Comparison of ENCODE assay signal across 19 cellular contexts in genomic region chr11:89625171-89625570, GRCh38.
DNase-seq lines count a peak whose midpoint lies in the region; ATAC-seq, FAIRE-seq and TF ChIP-seq lines count a peak whose summit lies in the region.
"Had no signal": no experiment of that assay in that cellular context is flagged by ENCODE, and none has a peak within 500 bp of the region (broad histone marks: within the 10 kb centered on the region; RNA-seq: fewer than 3 reads in every experiment).

No MANE protein-coding gene starts in this region.

- no peak for TF ChIP-seq POLR2A in IMR-90 (IDR thresholded peaks at IDR 0.05; ENCODE audit: low read depth, low read length)

- H2AFZ ChIP-seq in IMR-90 (replicated peaks; ENCODE audit: low read length, poor library complexity), result no peak overlapping the region

- H3K4me2 ChIP-seq in IMR-90 (ENCODE audit: low read depth, low read length), result no peak overlapping the region
- H3K4me2 ChIP-seq: BLaER1 had no signal

- 100% methylated on average over 1 of the region's 6 CpGs; no CpG with 5 or more reads in 1 of the 2 experiments for WGBS in IMR-90 (ENCODE audit: extremely low coverage in 2 of 2, insufficient read length in 1 of 2), 2 experiments
- WGBS in small intestine, 3 donors, result 75 to 80% (median 79%) methylated on average over 6 of the region's 6 CpGs

- no TSS peak for BruUV-seq in IMR-90 (replicated peaks; lab: Mats Ljungman, UMichigan)

- H4K20me1 ChIP-seq in IMR-90 (ENCODE audit: insufficient read depth, low read length), result no peaks in the 10 kb centered on the region
- H4K20me1 ChIP-seq: BLaER1 had no signal

- no peak overlapping the region for H3K56ac ChIP-seq in IMR-90 (ENCODE audit: extremely low read depth, insufficient read depth, low read length)

- H2BK15ac ChIP-seq in IMR-90 (ENCODE audit: low read depth, low read length), result no peak overlapping the region

- H3K79me1 ChIP-seq in IMR-90 (ENCODE audit: low read depth in 1 of 2, low read length in 2 of 2), result no peaks in the 10 kb centered on the region

- no peaks in the 10 kb centered on the region for H3K36me3 ChIP-seq in IMR-90 (ENCODE audit: control insufficient read depth, insufficient read depth, low read length)
- H3K36me3 ChIP-seq in kidney epithelial cell (ENCODE audit: control insufficient read depth, insufficient read depth, low read length), result no peaks in the 10 kb centered on the region
- no peaks in the 10 kb centered on the region for H3K36me3 ChIP-seq in ascending aorta
- no peaks in the 10 kb centered on the region for H3K36me3 ChIP-seq in small intestine (ENCODE audit: control insufficient read depth in 2 of 2, insufficient read depth in 2 of 2, low read length in 2 of 2)
- H3K36me3 ChIP-seq: BLaER1, ovary, SJCRH30, spleen had no signal

- no peak overlapping the region for H3K23ac ChIP-seq in IMR-90 (ENCODE audit: low read depth, low read length)

- H3K9me3 ChIP-seq in IMR-90 (ENCODE audit: control insufficient read depth, insufficient read depth, low read length) (no peaks in the 10 kb centered on the region), ascending aorta (no peaks in the 10 kb centered on the region), small intestine (ENCODE audit: control insufficient read depth, low read depth) (no peaks in the 10 kb centered on the region)
- H3K9me3 ChIP-seq: BLaER1, ovary, SJCRH30, spleen had no signal

- no peak overlapping the region for H2AK9ac ChIP-seq in IMR-90 (replicated peaks; ENCODE audit: low read depth, low read length, poor library complexity)

- H3K9ac ChIP-seq in IMR-90 (ENCODE audit: low read depth, low read length), result no peak overlapping the region
- H3K9ac ChIP-seq: BLaER1 had no signal

- H3K4me1 ChIP-seq in IMR-90 (ENCODE audit: control insufficient read depth, insufficient read depth, low read length) (no peaks in the 10 kb centered on the region), ascending aorta (no peaks in the 10 kb centered on the region), small intestine (ENCODE audit: control insufficient read depth in 2 of 2, insufficient read depth in 1 of 2, low read depth in 1 of 2, low read length in 1 of 2) (no peaks in the 10 kb centered on the region)
- H3K4me1 ChIP-seq: BLaER1, SJCRH30, spleen had no signal

- intact Hi-C loops in IMR-90 (cut with micrococcal nuclease) (no loop called here), ascending aorta (cut with DNase I) (no loop called here)

- no peak overlapping the region for H2BK5ac ChIP-seq in IMR-90 (ENCODE audit: low read depth, low read length, poor library complexity, severe bottlenecking)

- no peak for FAIRE-seq in small intestine (lab: Jason Lieb, UNC)
- FAIRE-seq: K562 had no signal

- TF ChIP-seq CTCF in C4-2B (conservative IDR thresholded peaks at IDR 0.05) (peak; percentile 77), IMR-90 (conservative IDR thresholded peaks at IDR 0.05; ENCODE audit: low read depth, low read length) (0 out of 2 replicates have a peak, but pooled peaks have one; percentile 2), kidney epithelial cell (IDR thresholded peaks at IDR 0.05; ENCODE audit: insufficient read depth, low read length, poor library complexity, severe bottlenecking) (peak; percentile 36), ascending aorta (IDR thresholded peaks at IDR 0.05) (no peak), omental fat pad (IDR thresholded peaks at IDR 0.05) (no peak)

- CTCF ChIA-PET in IMR-90 (lab: Yijun Ruan, JAX), result no interaction called here

- no peak overlapping the region for H3K4ac ChIP-seq in IMR-90 (ENCODE audit: low read depth, low read length)

- DNase-seq in IMR-90 (no peak), RPMI8226 (peak; percentile 6), kidney epithelial cell (ENCODE audit: low read depth) (no peak), ascending aorta (ENCODE audit: low spot score in 2 of 2) (no peak), omental fat pad (ENCODE audit: low spot score) (no peak), small intestine (no peak)
- no peak for DNase-seq in activated CD8-positive, alpha-beta memory T cell treated with anti-CD3 and anti-CD28 coated beads, Interleukin-2, amount 50 U/mL, for 4 hours
- DNase-seq: activated CD8-positive, alpha-beta T cell treated with anti-CD3 and anti-CD28 coated beads for 36 hours; hippocampal formation; left colon; NCI-H1930; ovary; spleen; stimulated activated naive CD8-positive, alpha-beta T cell treated with anti-CD3 and anti-CD28 coated beads, Interleukin-15, amount 100 ng/mL, for 72 hours had no signal

- H3K18ac ChIP-seq in IMR-90 (ENCODE audit: low read depth, low read length), result no peak overlapping the region

- no peak overlapping the region for H3K4me3 ChIP-seq in IMR-90 (ENCODE audit: insufficient read depth, low read depth, low read length)
- H3K4me3 ChIP-seq in kidney epithelial cell (ENCODE audit: low read depth, low read length), result no peak overlapping the region
- no peak overlapping the region for H3K4me3 ChIP-seq in ascending aorta
- H3K4me3 ChIP-seq in small intestine (ENCODE audit: low read depth in 1 of 2, low read length in 2 of 2), result no peak overlapping the region
- H3K4me3 ChIP-seq: BLaER1, K562, ovary, SJCRH30, spleen had no signal

- no peak overlapping the region for H4K91ac ChIP-seq in IMR-90 (ENCODE audit: insufficient read depth, low read depth, low read length)

- no peak for TF ChIP-seq RAD21 in IMR-90 (IDR thresholded peaks at IDR 0.05; ENCODE audit: low read length)

- in situ Hi-C loops in IMR-90 (cut with MboI; ENCODE audit: low sequenced_read_pairs), result no loop called here

- ATAC-seq in IMR-90 (ENCODE audit: low read depth) (no peak), omental fat pad (ENCODE audit: low FRiP score) (no peak)
- ATAC-seq: activated CD8-positive, alpha-beta T cell treated with anti-CD3 and anti-CD28 coated beads for 36 hours; activated T-helper 17 cell treated with anti-CD3 and anti-CD28 coated beads, Interleukin-2, amount 50 U/mL, for 72 hours; K562; left colon; stimulated activated naive CD8-positive, alpha-beta T cell treated with anti-CD3 and anti-CD28 coated beads, Interleukin-15, amount 100 ng/mL, for 72 hours had no signal

- H3K9me1 ChIP-seq in IMR-90 (ENCODE audit: insufficient read depth, low read length), result no peaks in the 10 kb centered on the region

- POLR2A ChIA-PET in IMR-90 (lab: Charles Lee; ENCODE audit: unreplicated experiment), result no interaction called here

- H2AK5ac ChIP-seq in IMR-90 (ENCODE audit: low read depth, low read length), result no peak overlapping the region

- no peak overlapping the region for H4K5ac ChIP-seq in IMR-90 (ENCODE audit: low read depth, low read length)

- dilution Hi-C loops in IMR-90 (cut with HindIII; ENCODE audit: low sequenced_read_pairs, unreplicated experiment), result no loop called here

- H3K14ac ChIP-seq in IMR-90 (replicated peaks; ENCODE audit: low read depth, low read length), result no peak overlapping the region

- no peaks in the 10 kb centered on the region for H3K27me3 ChIP-seq in IMR-90 (ENCODE audit: control insufficient read depth, insufficient read depth, low read length)
- no peaks in the 10 kb centered on the region for H3K27me3 ChIP-seq in kidney epithelial cell (ENCODE audit: control insufficient read depth, insufficient read depth, low read length)
- H3K27me3 ChIP-seq in ascending aorta, result no peaks in the 10 kb centered on the region
- H3K27me3 ChIP-seq in small intestine (ENCODE audit: control insufficient read depth in 2 of 2, insufficient read depth in 2 of 2, low read length in 2 of 2), result no peaks in the 10 kb centered on the region
- H3K27me3 ChIP-seq: BLaER1, ovary, SJCRH30, spleen had no signal

- H3K27ac ChIP-seq in C4-2B (no peak overlapping the region), IMR-90 (ENCODE audit: insufficient read depth, low read length) (no peak overlapping the region), ascending aorta (no peak overlapping the region), small intestine (ENCODE audit: low read depth in 1 of 2, low read length in 1 of 2) (no peak overlapping the region)
- H3K27ac ChIP-seq: BLaER1, ovary, SJCRH30, spleen had no signal

- no peak overlapping the region for H4K8ac ChIP-seq in IMR-90 (ENCODE audit: low read depth in 2 of 2, low read length in 2 of 2)

- no peak overlapping the region for H2BK120ac ChIP-seq in IMR-90 (ENCODE audit: low read depth, low read length)

- no peak overlapping the region for H2BK20ac ChIP-seq in IMR-90 (ENCODE audit: low read depth, low read length)

TF ChIP-seq in IMR-90, 13 proteins besides CTCF, POLR2A, EP300 and RAD21:
- TF ChIP-seq MAFK (IDR thresholded peaks at IDR 0.05; ENCODE audit: low read depth, low read length) (no peak), CHD1 (IDR thresholded peaks at IDR 0.05; ENCODE audit: low read depth, low read length) (no peak)
TF ChIP-seq in IMR-90: peak in this region for 0.

Comparison
In these comparisons a context has a peak if more than half of its experiments do, and no peak if none do; other contexts are left out.
1. CTCF ChIP-seq: peak in C4-2B (single experiment), IMR-90 (single experiment) and kidney epithelial cell (single experiment); none in ascending aorta (0 of 3) and omental fat pad (0 of 3).